ENCODE assay signal across 1 cellular context in the genomic region with DNA sequence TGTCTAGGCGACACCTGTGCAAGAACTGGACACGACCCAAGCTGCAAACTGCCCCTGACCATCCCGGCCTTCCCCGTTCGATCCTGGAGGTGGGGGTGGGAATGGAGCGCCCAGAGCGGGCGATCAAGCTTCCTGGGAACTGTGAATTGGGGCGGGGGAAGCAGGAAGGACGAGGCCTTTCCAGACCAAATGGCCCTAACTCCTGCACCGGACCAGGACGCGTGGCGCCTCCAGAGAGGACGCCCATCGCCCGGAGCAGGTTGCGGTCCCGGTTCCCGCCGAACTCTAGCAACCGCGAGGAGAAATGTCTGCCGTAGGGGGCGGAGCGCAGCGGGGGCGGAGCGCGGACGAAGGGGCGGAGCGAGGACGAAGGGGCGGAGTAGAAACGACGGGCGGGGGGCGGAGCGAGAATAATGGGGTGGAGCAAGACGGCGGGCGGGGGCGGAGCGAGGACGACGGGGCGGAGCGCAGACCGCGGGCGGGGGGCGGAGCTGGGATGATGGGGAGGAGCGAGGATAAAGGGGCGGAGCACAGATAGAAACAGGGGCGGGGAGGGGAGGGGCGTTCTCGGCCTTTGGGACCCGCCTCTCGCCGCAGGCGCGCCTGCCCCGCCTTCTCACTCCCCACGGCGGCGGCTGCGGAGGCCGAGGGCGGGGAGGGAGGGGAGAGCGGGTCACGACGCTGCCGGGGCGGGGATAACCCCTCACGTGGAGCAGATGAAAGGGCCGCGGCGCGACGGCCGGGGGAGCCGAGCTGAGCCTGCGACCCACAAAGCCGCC.
TF ChIP-seq lines count a peak whose summit lies in the region.

A gene (plus strand): TSS at position 695 of the 779 bp plus-strand sequence. CDS start 195 bp downstream, outside the sequence.

TF ChIP-seq in HepG2, 621 proteins besides CTCF, POLR2A, EP300 and RAD21 (continued from another document and continues in another):
- TF ChIP-seq, protein P1, sequence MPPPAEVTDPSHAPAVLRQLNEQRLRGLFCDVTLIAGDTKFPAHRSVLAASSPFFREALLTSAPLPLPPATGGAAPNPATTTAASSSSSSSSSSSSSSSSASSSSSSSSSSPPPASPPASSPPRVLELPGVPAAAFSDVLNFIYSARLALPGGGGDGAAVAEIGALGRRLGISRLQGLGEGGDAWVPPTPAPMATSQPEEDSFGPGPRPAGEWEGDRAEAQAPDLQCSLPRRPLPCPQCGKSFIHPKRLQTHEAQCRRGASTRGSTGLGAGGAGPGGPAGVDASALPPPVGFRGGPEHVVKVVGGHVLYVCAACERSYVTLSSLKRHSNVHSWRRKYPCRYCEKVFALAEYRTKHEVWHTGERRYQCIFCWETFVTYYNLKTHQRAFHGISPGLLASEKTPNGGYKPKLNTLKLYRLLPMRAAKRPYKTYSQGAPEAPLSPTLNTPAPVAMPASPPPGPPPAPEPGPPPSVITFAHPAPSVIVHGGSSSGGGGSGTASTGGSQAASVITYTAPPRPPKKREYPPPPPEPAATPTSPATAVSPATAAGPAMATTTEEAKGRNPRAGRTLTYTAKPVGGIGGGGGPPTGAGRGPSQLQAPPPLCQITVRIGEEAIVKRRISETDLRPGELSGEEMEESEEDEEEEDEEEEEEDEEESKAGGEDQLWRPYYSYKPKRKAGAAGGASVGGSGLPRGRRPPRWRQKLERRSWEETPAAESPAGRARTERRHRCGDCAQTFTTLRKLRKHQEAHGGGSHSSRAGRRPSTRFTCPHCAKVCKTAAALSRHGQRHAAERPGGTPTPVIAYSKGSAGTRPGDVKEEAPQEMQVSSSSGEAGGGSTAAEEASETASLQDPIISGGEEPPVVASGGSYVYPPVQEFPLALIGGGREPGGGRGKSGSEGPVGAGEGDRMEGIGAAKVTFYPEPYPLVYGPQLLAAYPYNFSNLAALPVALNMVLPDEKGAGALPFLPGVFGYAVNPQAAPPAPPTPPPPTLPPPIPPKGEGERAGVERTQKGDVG (CRISPR knock-in tag; IDR thresholded peaks at IDR 0.05; ENCODE audit: borderline replicate concordance), result no peak
- TF ChIP-seq ZFP36L1 (CRISPR knock-in tag; IDR thresholded peaks at IDR 0.05) (no peak), ZNF354B (CRISPR knock-in tag; IDR thresholded peaks at IDR 0.05) (0 out of 2 replicates have a peak, but pooled peaks have one; percentile 60), HOXA9 (CRISPR knock-in tag; IDR thresholded peaks at IDR 0.05; ENCODE audit: borderline replicate concordance) (no peak), ZNF589 (CRISPR knock-in tag; conservative IDR thresholded peaks at IDR 0.05) (no peak), HOXA3 (CRISPR knock-in tag; IDR thresholded peaks at IDR 0.05) (peak; percentile 60), ZNF788 (CRISPR knock-in tag; IDR thresholded peaks at IDR 0.05; ENCODE audit: borderline replicate concordance) (peak; percentile 25; the same call in 1 of the 2 replicates), SNRNP70 (IDR thresholded peaks at IDR 0.05; ENCODE audit: low read depth, low read length) (no peak), ZFP90 (CRISPR knock-in tag; IDR thresholded peaks at IDR 0.05; ENCODE audit: borderline replicate concordance) (no peak), SIX1 (CRISPR knock-in tag; IDR thresholded peaks at IDR 0.05; ENCODE audit: borderline replicate concordance) (no peak), PCBP2 (optimal IDR thresholded peaks at IDR 0.05; ENCODE audit: low read depth, low read length, poor library complexity, severe bottlenecking) (no peak), ZBTB38 (CRISPR knock-in tag; IDR thresholded peaks at IDR 0.05) (no peak; the same call in 1 of the 2 replicates), CC2D1A (CRISPR knock-in tag; IDR thresholded peaks at IDR 0.05) (no peak), SIN3A (IDR thresholded peaks at IDR 0.05; ENCODE audit: borderline replicate concordance, low read depth, low read length) (peak; percentile 61; the same call in 1 of the 2 replicates), ZNF605 (CRISPR knock-in tag; IDR thresholded peaks at IDR 0.05) (peak; percentile 87; the same call in 1 of the 2 replicates), HCFC1 (IDR thresholded peaks at IDR 0.05; ENCODE audit: low read depth, low read length) (no peak), RXRA (CRISPR knock-in tag; IDR thresholded peaks at IDR 0.05) (peak; percentile 79), SMC3 (IDR thresholded peaks at IDR 0.05; ENCODE audit: low read length) (no peak), GATAD1 (CRISPR knock-in tag; IDR thresholded peaks at IDR 0.05) (peak; percentile 48; the same call in 1 of the 2 replicates), FOXK2 (IDR thresholded peaks at IDR 0.05) (no peak), SNAI1 (CRISPR knock-in tag; IDR thresholded peaks at IDR 0.05; ENCODE audit: borderline replicate concordance) (no peak), ZNF484 (CRISPR knock-in tag; IDR thresholded peaks at IDR 0.05; ENCODE audit: borderline replicate concordance, low read depth) (no peak), CAMTA2 (CRISPR knock-in tag; IDR thresholded peaks at IDR 0.05; ENCODE audit: borderline replicate concordance) (no peak), SIX4 (CRISPR knock-in tag; IDR thresholded peaks at IDR 0.05) (no peak), RXRB (CRISPR knock-in tag; IDR thresholded peaks at IDR 0.05; ENCODE audit: borderline replicate concordance) (peak; percentile 21; the same call in 1 of the 2 replicates), TEAD3 (CRISPR knock-in tag; optimal IDR thresholded peaks at IDR 0.05; ENCODE audit: borderline replicate concordance) (peak; percentile 18), RNF2 (conservative IDR thresholded peaks at IDR 0.05; ENCODE audit: low read depth) (no peak), IKZF4 (CRISPR knock-in tag; IDR thresholded peaks at IDR 0.05; ENCODE audit: borderline replicate concordance, low read depth, not compliant biosample characterization) (peak; percentile 39), MATR3 (CRISPR knock-in tag; IDR thresholded peaks at IDR 0.05) (no peak), CEBPG (CRISPR knock-in tag; IDR thresholded peaks at IDR 0.05) (no peak), MXI1 (IDR thresholded peaks at IDR 0.05; ENCODE audit: borderline replicate concordance, low read depth, low read length) (peak; percentile 59; the same call in 1 of the 3 replicates), HNF4G (IDR thresholded peaks at IDR 0.05; ENCODE audit: borderline replicate concordance, low read depth, low read length) (no peak), HNF4G (CRISPR knock-in tag; IDR thresholded peaks at IDR 0.05; ENCODE audit: borderline replicate concordance, low read depth) (no peak), KDM5A (IDR thresholded peaks at IDR 0.05; ENCODE audit: borderline replicate concordance, low read length) (no peak), IRF2 (CRISPR knock-in tag; IDR thresholded peaks at IDR 0.05) (peak; percentile 44; the same call in 1 of the 2 replicates), NBN (conservative IDR thresholded peaks at IDR 0.05) (no peak), BORCS8-MEF2B (CRISPR knock-in tag; IDR thresholded peaks at IDR 0.05) (peak; percentile 58), FOSL2 (CRISPR knock-in tag; IDR thresholded peaks at IDR 0.05) (peak; percentile 4; the same call in 1 of the 2 replicates), ARHGAP35 (CRISPR knock-in tag; IDR thresholded peaks at IDR 0.05; ENCODE audit: borderline replicate concordance) (0 out of 2 replicates have a peak, but pooled peaks have one; percentile 37), ZNF232 (CRISPR knock-in tag; IDR thresholded peaks at IDR 0.05; ENCODE audit: borderline replicate concordance) (no peak), ZNF652 (CRISPR knock-in tag; IDR thresholded peaks at IDR 0.05; ENCODE audit: borderline replicate concordance, low read depth) (no peak)
- TF ChIP-seq, protein P2, sequence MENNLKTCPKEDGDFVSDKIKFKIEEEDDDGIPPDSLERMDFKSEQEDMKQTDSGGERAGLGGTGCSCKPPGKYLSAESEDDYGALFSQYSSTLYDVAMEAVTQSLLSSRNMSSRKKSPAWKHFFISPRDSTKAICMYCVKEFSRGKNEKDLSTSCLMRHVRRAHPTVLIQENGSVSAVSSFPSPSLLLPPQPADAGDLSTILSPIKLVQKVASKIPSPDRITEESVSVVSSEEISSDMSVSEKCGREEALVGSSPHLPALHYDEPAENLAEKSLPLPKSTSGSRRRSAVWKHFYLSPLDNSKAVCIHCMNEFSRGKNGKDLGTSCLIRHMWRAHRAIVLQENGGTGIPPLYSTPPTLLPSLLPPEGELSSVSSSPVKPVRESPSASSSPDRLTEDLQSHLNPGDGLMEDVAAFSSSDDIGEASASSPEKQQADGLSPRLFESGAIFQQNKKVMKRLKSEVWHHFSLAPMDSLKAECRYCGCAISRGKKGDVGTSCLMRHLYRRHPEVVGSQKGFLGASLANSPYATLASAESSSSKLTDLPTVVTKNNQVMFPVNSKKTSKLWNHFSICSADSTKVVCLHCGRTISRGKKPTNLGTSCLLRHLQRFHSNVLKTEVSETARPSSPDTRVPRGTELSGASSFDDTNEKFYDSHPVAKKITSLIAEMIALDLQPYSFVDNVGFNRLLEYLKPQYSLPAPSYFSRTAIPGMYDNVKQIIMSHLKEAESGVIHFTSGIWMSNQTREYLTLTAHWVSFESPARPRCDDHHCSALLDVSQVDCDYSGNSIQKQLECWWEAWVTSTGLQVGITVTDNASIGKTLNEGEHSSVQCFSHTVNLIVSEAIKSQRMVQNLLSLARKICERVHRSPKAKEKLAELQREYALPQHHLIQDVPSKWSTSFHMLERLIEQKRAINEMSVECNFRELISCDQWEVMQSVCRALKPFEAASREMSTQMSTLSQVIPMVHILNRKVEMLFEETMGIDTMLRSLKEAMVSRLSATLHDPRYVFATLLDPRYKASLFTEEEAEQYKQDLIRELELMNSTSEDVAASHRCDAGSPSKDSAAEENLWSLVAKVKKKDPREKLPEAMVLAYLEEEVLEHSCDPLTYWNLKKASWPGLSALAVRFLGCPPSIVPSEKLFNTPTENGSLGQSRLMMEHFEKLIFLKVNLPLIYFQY (CRISPR knock-in tag; IDR thresholded peaks at IDR 0.05; ENCODE audit: borderline replicate concordance), result no peak
- TF ChIP-seq, protein P3, sequence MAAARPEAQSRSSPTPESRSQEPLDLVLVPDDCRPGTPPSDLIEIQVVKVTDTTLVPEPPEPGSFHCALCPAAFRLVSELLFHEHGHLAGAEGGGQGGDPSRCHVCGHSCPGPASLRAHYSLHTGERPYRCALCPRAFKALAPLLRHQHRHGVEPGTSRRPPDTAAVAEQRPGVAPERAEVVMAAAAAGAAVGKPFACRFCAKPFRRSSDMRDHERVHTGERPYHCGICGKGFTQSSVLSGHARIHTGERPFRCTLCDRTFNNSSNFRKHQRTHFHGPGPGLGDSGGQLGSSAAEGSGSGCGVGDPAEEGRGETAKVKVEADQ (CRISPR knock-in tag; IDR thresholded peaks at IDR 0.05; ENCODE audit: borderline replicate concordance), result peak; percentile 74; the same call in 1 of the 2 replicates
- TF ChIP-seq, protein P4, sequence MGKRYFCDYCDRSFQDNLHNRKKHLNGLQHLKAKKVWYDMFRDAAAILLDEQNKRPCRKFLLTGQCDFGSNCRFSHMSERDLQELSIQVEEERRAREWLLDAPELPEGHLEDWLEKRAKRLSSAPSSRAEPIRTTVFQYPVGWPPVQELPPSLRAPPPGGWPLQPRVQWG (CRISPR knock-in tag; IDR thresholded peaks at IDR 0.05; ENCODE audit: borderline replicate concordance, low read depth), result no peak
- TF ChIP-seq, protein P5, sequence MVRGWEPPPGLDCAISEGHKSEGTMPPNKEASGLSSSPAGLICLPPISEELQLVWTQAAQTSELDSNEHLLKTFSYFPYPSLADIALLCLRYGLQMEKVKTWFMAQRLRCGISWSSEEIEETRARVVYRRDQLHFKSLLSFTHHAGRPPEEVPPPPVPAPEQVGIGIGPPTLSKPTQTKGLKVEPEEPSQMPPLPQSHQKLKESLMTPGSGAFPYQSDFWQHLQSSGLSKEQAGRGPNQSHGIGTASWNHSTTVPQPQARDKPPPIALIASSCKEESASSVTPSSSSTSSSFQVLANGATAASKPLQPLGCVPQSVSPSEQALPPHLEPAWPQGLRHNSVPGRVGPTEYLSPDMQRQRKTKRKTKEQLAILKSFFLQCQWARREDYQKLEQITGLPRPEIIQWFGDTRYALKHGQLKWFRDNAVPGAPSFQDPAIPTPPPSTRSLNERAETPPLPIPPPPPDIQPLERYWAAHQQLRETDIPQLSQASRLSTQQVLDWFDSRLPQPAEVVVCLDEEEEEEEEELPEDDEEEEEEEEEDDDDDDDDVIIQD (CRISPR knock-in tag; IDR thresholded peaks at IDR 0.05; ENCODE audit: low read depth), result 0 out of 2 replicates have a peak, but pooled peaks have one; percentile 48
- TF ChIP-seq, protein P6, sequence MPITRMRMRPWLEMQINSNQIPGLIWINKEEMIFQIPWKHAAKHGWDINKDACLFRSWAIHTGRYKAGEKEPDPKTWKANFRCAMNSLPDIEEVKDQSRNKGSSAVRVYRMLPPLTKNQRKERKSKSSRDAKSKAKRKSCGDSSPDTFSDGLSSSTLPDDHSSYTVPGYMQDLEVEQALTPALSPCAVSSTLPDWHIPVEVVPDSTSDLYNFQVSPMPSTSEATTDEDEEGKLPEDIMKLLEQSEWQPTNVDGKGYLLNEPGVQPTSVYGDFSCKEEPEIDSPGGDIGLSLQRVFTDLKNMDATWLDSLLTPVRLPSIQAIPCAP (CRISPR knock-in tag; IDR thresholded peaks at IDR 0.05; ENCODE audit: low read depth), result no peak
- TF ChIP-seq, protein P7, sequence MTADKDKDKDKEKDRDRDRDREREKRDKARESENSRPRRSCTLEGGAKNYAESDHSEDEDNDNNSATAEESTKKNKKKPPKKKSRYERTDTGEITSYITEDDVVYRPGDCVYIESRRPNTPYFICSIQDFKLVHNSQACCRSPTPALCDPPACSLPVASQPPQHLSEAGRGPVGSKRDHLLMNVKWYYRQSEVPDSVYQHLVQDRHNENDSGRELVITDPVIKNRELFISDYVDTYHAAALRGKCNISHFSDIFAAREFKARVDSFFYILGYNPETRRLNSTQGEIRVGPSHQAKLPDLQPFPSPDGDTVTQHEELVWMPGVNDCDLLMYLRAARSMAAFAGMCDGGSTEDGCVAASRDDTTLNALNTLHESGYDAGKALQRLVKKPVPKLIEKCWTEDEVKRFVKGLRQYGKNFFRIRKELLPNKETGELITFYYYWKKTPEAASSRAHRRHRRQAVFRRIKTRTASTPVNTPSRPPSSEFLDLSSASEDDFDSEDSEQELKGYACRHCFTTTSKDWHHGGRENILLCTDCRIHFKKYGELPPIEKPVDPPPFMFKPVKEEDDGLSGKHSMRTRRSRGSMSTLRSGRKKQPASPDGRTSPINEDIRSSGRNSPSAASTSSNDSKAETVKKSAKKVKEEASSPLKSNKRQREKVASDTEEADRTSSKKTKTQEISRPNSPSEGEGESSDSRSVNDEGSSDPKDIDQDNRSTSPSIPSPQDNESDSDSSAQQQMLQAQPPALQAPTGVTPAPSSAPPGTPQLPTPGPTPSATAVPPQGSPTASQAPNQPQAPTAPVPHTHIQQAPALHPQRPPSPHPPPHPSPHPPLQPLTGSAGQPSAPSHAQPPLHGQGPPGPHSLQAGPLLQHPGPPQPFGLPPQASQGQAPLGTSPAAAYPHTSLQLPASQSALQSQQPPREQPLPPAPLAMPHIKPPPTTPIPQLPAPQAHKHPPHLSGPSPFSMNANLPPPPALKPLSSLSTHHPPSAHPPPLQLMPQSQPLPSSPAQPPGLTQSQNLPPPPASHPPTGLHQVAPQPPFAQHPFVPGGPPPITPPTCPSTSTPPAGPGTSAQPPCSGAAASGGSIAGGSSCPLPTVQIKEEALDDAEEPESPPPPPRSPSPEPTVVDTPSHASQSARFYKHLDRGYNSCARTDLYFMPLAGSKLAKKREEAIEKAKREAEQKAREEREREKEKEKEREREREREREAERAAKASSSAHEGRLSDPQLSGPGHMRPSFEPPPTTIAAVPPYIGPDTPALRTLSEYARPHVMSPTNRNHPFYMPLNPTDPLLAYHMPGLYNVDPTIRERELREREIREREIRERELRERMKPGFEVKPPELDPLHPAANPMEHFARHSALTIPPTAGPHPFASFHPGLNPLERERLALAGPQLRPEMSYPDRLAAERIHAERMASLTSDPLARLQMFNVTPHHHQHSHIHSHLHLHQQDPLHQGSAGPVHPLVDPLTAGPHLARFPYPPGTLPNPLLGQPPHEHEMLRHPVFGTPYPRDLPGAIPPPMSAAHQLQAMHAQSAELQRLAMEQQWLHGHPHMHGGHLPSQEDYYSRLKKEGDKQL (CRISPR knock-in tag; IDR thresholded peaks at IDR 0.05; ENCODE audit: low read depth), result 0 out of 2 replicates have a peak, but pooled peaks have one; percentile 50
